In the genomic region with DNA sequence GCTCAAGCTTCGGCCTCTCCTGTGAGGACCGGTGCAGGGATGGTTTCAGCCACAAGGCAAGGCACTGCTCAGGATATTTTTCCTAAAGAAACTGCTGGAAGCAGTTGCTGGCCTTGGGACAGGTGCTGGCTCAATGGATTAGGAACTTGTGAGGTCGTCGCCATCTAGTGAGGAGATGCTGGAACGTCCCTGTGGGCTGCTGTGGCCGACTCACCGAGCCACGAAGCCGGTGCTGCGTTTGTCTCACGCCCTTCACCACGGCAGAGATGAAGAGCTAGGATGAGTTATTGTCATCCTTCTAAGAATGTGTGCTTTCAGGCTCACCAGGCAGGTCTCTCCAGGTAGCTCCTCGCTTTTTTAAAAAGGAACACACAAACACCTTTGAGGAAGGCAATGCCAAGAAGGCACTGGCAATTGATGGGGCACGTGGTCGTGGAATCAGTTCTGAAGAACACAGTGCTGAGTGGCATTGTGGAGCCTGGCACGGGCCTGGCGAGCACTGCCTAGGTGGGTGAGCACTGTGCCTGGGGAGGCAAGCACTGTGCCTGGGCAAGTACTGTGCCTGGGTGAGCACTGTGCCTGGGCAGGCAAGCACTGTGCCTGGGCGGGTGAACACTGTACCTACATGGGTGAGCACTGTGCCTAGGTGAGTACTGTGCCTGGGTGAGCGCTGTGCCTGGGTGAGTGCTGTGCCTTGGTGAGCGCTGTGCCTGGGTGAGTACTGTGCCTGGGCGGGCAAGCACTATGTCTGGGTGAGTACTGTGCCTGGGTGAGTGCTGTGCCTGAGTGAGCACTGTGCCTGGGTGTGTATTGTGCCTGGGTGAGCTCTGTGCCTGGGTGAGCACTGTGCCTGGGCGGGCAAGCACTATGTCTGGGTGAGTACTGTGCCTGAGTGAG, we compare ENCODE assay signal across 8 cellular contexts.
DNase-seq lines count a peak whose midpoint lies in the region; ATAC-seq and TF ChIP-seq lines count a peak whose summit lies in the region.

No MANE protein-coding gene starts in this region.

- no peaks in the 10 kb centered on the region for H3K36me3 ChIP-seq in thyroid gland

- H3K4me3 Mint-ChIP-seq in activated CD4-positive, alpha-beta T cell treated with anti-CD3 and anti-CD28 coated beads for 36 hours: no peak overlapping the region

- CTCF ChIA-PET in activated CD4-positive, alpha-beta T cell treated with anti-CD3 and anti-CD28 coated beads for 36 hours (lab: Charles Lee): no interaction called here

- no peaks in the 10 kb centered on the region for H3K36me3 Mint-ChIP-seq in activated CD4-positive, alpha-beta T cell treated with anti-CD3 and anti-CD28 coated beads for 36 hours (ENCODE audit: low read depth)

- ATAC-seq in activated CD4-positive, alpha-beta T cell treated with anti-CD3 and anti-CD28 coated beads for 36 hours: no peak
- no peak for ATAC-seq in GM21526 (IDR thresholded peaks at IDR 0.05; ENCODE audit: low FRiP score, unreplicated experiment)
- no peak for ATAC-seq in HG03469 (IDR thresholded peaks at IDR 0.05; ENCODE audit: unreplicated experiment)

- H3K27me3 Mint-ChIP-seq in activated CD4-positive, alpha-beta T cell treated with anti-CD3 and anti-CD28 coated beads for 36 hours: peaks cover 11% of the 10 kb centered on the region

- no peaks in the 10 kb centered on the region for H3K9me3 Mint-ChIP-seq in activated CD4-positive, alpha-beta T cell treated with anti-CD3 and anti-CD28 coated beads for 36 hours (ENCODE audit: low read depth)

- no peaks in the 10 kb centered on the region for H3K27me3 ChIP-seq in thyroid gland

- peaks cover 4% of the 10 kb centered on the region for H3K4me1 Mint-ChIP-seq in activated CD4-positive, alpha-beta T cell treated with anti-CD3 and anti-CD28 coated beads for 36 hours

- no peaks in the 10 kb centered on the region for H3K4me1 ChIP-seq in thyroid gland

- no peaks in the 10 kb centered on the region for H3K9me3 ChIP-seq in thyroid gland

- POLR2A ChIA-PET in activated CD4-positive, alpha-beta T cell treated with anti-CD3 and anti-CD28 coated beads for 36 hours (lab: Charles Lee): no interaction called here

- no peak overlapping the region for H3K27ac Mint-ChIP-seq in activated CD4-positive, alpha-beta T cell treated with anti-CD3 and anti-CD28 coated beads for 36 hours

- intact Hi-C loops in activated CD4-positive, alpha-beta T cell treated with anti-CD3 and anti-CD28 coated beads for 36 hours (cut with DNase I, micrococcal nuclease): no loop called here
- intact Hi-C loops in thyroid gland (cut with DNase I): no loop called here

- TF ChIP-seq CTCF in thyroid gland (IDR thresholded peaks at IDR 0.05): peak in 3 of 6 experiments; percentile 11 to 34 (median 14)

- H3K27ac ChIP-seq in thyroid gland: no peak overlapping the region

- DNase-seq in activated CD4-positive, alpha-beta T cell treated with anti-CD3 and anti-CD28 coated beads for 36 hours: peak; percentile 29
- DNase-seq in activated CD4-positive, alpha-beta T cell treated with anti-CD3 and anti-CD28 coated beads, Interleukin-2, amount 50 U/mL, for 4 hours: no peak
- DNase-seq in NCI-H146 treated with DMSO at 0.1 percent for 48 hours (lab: John Stamatoyannopoulos, UW; ENCODE audit: unreplicated experiment) (peak; percentile 42), anterior cingulate cortex (lab: John Stamatoyannopoulos, UW) (peak in 46 of 58 donors; percentile 8 to 74 (median 44)), iris pigment epithelial cell (ENCODE audit: low read depth) (peak; percentile 27), thyroid gland (peak; percentile 28 to 29)

- no peak overlapping the region for H3K4me3 ChIP-seq in thyroid gland (replicated peaks in 1 of 3)

- TF ChIP-seq POLR2A in thyroid gland (IDR thresholded peaks at IDR 0.05): no peak

- 45 to 49% methylated on average over 21 of the region's 22 CpGs for WGBS in thyroid gland, 2 donors

Comparison
In these comparisons a context has a peak if more than half of its experiments do, and no peak if none do; other contexts are left out.
1. DNase-seq: peak in activated CD4-positive, alpha-beta T cell treated with anti-CD3 and anti-CD28 coated beads for 36 hours (single experiment), NCI-H146 treated with DMSO at 0.1 percent for 48 hours (single experiment), anterior cingulate cortex (46 of 58), iris pigment epithelial cell (single experiment) and thyroid gland (2 of 2); none in activated CD4-positive, alpha-beta T cell treated with anti-CD3 and anti-CD28 coated beads, Interleukin-2, amount 50 U/mL, for 4 hours (0 of 2).